1 cellular context compared by ENCODE assay signal in the genomic region with DNA sequence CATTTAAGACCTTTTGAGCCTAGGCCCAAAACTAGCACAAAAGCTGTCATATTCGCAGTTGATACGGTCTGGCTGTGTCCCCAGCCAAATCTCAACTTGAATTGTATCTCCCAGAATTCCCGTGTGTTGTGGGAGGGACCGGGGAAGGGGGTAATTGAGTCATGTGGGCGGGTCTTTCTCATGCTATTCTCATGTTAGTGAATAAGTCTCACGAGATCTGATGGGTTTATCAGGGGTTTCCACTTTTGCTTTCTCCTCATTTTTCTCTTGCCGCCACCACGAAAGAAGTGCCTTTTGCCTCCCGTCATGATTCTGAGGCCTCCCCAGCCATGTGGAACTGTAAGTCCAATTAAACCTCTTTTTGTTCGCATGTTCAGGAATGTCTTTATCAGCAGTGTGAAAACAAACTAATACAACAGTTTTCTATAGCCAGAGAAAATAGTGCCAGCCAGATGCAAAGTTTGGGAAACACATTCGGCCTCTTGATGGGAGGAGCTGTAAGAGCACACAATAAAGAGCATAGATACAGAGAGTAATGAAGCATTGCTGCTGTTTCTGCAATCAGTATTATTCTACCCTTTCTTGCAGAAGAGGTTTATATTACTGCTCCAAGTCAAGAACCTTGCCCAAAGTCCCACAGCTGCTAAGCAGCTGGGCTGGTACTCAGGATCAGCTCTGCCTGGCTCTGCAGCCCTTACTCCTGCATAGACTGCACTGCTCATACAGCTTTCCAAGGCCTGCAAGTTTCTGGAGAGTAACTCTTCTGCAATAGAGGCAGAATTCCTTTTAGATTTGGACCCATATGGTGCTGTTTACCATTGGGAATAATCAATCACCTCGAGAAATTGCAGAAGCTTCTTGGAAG.
TF ChIP-seq lines count a peak whose summit lies in the region.

No MANE protein-coding gene starts in this region.

TF ChIP-seq in H1, 55 proteins besides CTCF, POLR2A, EP300 and RAD21:
- TF ChIP-seq ATF2 (IDR thresholded peaks at IDR 0.05; ENCODE audit: low read length) (0 out of 2 replicates have a peak, but pooled peaks have one; percentile 46), BRCA1 (IDR thresholded peaks at IDR 0.05; ENCODE audit: low read depth, low read length) (peak; percentile 66), TAF7 (optimal IDR thresholded peaks at IDR 0.05; ENCODE audit: borderline replicate concordance, low read depth, low read length) (peak; percentile 13), BCL11A (IDR thresholded peaks at IDR 0.05; ENCODE audit: low read depth in 2 of 2, low read length in 2 of 2) (no peak), RBBP5 (IDR thresholded peaks at IDR 0.05; ENCODE audit: borderline replicate concordance, low read depth, low read length) (no peak), MAX (IDR thresholded peaks at IDR 0.05) (0 out of 2 replicates have a peak, but pooled peaks have one; percentile 18), TAF1 (IDR thresholded peaks at IDR 0.05; ENCODE audit: low read depth, low read length) (peak; percentile 90), PHF8 (conservative IDR thresholded peaks at IDR 0.05; ENCODE audit: low read depth, low read length) (peak; percentile 18; the same call in 1 of the 2 replicates), POLR2AphosphoS5 (IDR thresholded peaks at IDR 0.05; ENCODE audit: low read depth, low read length) (peak; percentile 79), CHD2 (IDR thresholded peaks at IDR 0.05; ENCODE audit: low read length) (peak; percentile 80), SIN3A (conservative IDR thresholded peaks at IDR 0.05 in 1 of 2, IDR thresholded peaks at IDR 0.05 in 1 of 2; ENCODE audit: low read depth in 1 of 2, low read length in 2 of 2) (peak in 1 of 2 experiments; percentile 75; a peak in 2 of 4 replicates), HDAC2 (IDR thresholded peaks at IDR 0.05; ENCODE audit: borderline replicate concordance in 1 of 2, low read depth in 2 of 2, low read length in 2 of 2) (no peak), TBP (IDR thresholded peaks at IDR 0.05; ENCODE audit: low read depth, low read length) (peak; percentile 90), SP1 (IDR thresholded peaks at IDR 0.05; ENCODE audit: low read depth, low read length) (0 out of 2 replicates have a peak, but pooled peaks have one; percentile 8)
- TF ChIP-seq, protein P1, sequence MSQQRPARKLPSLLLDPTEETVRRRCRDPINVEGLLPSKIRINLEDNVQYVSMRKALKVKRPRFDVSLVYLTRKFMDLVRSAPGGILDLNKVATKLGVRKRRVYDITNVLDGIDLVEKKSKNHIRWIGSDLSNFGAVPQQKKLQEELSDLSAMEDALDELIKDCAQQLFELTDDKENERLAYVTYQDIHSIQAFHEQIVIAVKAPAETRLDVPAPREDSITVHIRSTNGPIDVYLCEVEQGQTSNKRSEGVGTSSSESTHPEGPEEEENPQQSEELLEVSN (IDR thresholded peaks at IDR 0.05): no peak
